In the genomic region with DNA sequence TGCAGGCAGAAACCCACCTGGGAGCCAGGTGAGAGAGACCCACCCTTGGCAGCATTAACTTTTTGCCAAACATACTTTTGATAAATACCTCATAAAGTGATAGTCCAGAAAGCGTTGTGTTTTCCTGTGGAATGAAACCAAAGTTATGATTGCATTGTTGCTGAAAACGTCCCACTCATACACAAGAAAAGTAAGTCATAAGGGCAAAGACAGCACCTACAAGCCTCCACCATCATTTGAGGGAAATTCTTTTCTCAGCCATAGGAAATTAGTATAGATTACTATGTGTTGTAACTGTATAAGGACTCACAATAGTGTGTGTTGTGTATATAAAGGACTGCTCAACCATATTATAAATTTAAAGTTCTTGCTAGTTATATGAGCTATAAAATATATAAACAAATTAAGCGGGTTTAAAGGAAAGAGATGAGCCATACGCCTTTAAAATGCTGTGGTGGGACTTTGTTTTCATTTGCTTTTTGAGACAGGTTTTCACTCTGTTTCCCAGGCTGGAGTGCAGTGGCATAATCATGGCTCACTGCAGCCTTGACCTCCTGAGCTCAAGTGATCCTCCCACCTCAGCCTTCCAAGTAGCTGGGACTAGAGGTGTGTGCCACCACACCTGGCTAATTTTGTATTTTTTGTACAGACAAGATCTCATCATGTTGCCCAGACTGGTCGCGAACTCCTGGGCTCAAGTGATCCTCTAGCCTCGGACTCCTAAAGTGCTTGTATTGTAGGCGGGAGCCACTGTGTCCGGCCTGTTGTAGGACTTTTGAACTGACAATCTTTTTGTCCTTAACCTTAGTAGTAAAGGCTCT, we compare ENCODE assay signal across 1 cellular context.
TF ChIP-seq lines count a peak whose summit lies in the region.

No MANE protein-coding gene starts in this region.

TF ChIP-seq in HepG2, 621 proteins besides CTCF, POLR2A, EP300 and RAD21 (continued from another document and continues in another):
- TF ChIP-seq, protein P1, sequence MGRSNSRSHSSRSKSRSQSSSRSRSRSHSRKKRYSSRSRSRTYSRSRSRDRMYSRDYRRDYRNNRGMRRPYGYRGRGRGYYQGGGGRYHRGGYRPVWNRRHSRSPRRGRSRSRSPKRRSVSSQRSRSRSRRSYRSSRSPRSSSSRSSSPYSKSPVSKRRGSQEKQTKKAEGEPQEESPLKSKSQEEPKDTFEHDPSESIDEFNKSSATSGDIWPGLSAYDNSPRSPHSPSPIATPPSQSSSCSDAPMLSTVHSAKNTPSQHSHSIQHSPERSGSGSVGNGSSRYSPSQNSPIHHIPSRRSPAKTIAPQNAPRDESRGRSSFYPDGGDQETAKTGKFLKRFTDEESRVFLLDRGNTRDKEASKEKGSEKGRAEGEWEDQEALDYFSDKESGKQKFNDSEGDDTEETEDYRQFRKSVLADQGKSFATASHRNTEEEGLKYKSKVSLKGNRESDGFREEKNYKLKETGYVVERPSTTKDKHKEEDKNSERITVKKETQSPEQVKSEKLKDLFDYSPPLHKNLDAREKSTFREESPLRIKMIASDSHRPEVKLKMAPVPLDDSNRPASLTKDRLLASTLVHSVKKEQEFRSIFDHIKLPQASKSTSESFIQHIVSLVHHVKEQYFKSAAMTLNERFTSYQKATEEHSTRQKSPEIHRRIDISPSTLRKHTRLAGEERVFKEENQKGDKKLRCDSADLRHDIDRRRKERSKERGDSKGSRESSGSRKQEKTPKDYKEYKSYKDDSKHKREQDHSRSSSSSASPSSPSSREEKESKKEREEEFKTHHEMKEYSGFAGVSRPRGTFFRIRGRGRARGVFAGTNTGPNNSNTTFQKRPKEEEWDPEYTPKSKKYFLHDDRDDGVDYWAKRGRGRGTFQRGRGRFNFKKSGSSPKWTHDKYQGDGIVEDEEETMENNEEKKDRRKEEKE (IDR thresholded peaks at IDR 0.05) = no peak
- TF ChIP-seq MXI1 (IDR thresholded peaks at IDR 0.05; ENCODE audit: borderline replicate concordance, low read depth, low read length) (no peak), ZNF670 (CRISPR knock-in tag; IDR thresholded peaks at IDR 0.05; ENCODE audit: borderline replicate concordance) (no peak), FOSL2 (CRISPR knock-in tag; IDR thresholded peaks at IDR 0.05) (peak; percentile 64; the same call in 1 of the 2 replicates), PAX8 (CRISPR knock-in tag; IDR thresholded peaks at IDR 0.05; ENCODE audit: borderline replicate concordance) (no peak), ZNF746 (CRISPR knock-in tag; IDR thresholded peaks at IDR 0.05) (no peak), PHF20 (CRISPR knock-in tag; IDR thresholded peaks at IDR 0.05) (no peak), ZNF749 (CRISPR knock-in tag; IDR thresholded peaks at IDR 0.05; ENCODE audit: borderline replicate concordance) (no peak), FLYWCH1 (CRISPR knock-in tag; IDR thresholded peaks at IDR 0.05) (no peak), ZNF510 (CRISPR knock-in tag; IDR thresholded peaks at IDR 0.05; ENCODE audit: low read depth) (no peak), HOXA3 (CRISPR knock-in tag; IDR thresholded peaks at IDR 0.05) (peak; percentile 47; the same call in 1 of the 2 replicates), ATRX (CRISPR knock-in tag; IDR thresholded peaks at IDR 0.05; ENCODE audit: borderline replicate concordance) (no peak), RXRA (CRISPR knock-in tag; IDR thresholded peaks at IDR 0.05) (no peak), ZFY (CRISPR knock-in tag; IDR thresholded peaks at IDR 0.05) (0 out of 2 replicates have a peak, but pooled peaks have one; percentile 16), SP140L (CRISPR knock-in tag; IDR thresholded peaks at IDR 0.05; ENCODE audit: borderline replicate concordance) (no peak), ZNF44 (CRISPR knock-in tag; IDR thresholded peaks at IDR 0.05) (no peak), NPAS2 (CRISPR knock-in tag; IDR thresholded peaks at IDR 0.05; ENCODE audit: borderline replicate concordance) (no peak), ZNF331 (CRISPR knock-in tag; IDR thresholded peaks at IDR 0.05) (no peak), NKX3-1 (CRISPR knock-in tag; IDR thresholded peaks at IDR 0.05) (no peak), ZNF841 (CRISPR knock-in tag; IDR thresholded peaks at IDR 0.05; ENCODE audit: borderline replicate concordance) (no peak), ZNF564 (CRISPR knock-in tag; IDR thresholded peaks at IDR 0.05) (no peak), BCL6 (CRISPR knock-in tag; IDR thresholded peaks at IDR 0.05) (0 out of 2 replicates have a peak, but pooled peaks have one; percentile 10), SMC3 (IDR thresholded peaks at IDR 0.05; ENCODE audit: low read length) (no peak), SP4 (CRISPR knock-in tag; IDR thresholded peaks at IDR 0.05) (no peak), PAF1 (CRISPR knock-in tag; IDR thresholded peaks at IDR 0.05) (no peak), KAT8 (CRISPR knock-in tag; IDR thresholded peaks at IDR 0.05) (no peak), YEATS4 (CRISPR knock-in tag; IDR thresholded peaks at IDR 0.05; ENCODE audit: borderline replicate concordance) (no peak), MXD4 (CRISPR knock-in tag; IDR thresholded peaks at IDR 0.05) (no peak), ATM (IDR thresholded peaks at IDR 0.05; ENCODE audit: borderline replicate concordance) (no peak), ZMYM3 (CRISPR knock-in tag; IDR thresholded peaks at IDR 0.05) (peak; percentile 75)
- TF ChIP-seq, protein P2, sequence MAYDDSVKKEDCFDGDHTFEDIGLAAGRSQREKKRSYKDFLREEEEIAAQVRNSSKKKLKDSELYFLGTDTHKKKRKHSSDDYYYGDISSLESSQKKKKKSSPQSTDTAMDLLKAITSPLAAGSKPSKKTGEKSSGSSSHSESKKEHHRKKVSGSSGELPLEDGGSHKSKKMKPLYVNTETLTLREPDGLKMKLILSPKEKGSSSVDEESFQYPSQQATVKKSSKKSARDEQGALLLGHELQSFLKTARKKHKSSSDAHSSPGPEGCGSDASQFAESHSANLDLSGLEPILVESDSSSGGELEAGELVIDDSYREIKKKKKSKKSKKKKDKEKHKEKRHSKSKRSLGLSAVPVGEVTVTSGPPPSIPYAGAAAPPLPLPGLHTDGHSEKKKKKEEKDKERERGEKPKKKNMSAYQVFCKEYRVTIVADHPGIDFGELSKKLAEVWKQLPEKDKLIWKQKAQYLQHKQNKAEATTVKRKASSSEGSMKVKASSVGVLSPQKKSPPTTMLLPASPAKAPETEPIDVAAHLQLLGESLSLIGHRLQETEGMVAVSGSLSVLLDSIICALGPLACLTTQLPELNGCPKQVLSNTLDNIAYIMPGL (CRISPR knock-in tag; IDR thresholded peaks at IDR 0.05; ENCODE audit: borderline replicate concordance in 1 of 2, low read depth in 1 of 2) = no peak
- TF ChIP-seq, protein P3, sequence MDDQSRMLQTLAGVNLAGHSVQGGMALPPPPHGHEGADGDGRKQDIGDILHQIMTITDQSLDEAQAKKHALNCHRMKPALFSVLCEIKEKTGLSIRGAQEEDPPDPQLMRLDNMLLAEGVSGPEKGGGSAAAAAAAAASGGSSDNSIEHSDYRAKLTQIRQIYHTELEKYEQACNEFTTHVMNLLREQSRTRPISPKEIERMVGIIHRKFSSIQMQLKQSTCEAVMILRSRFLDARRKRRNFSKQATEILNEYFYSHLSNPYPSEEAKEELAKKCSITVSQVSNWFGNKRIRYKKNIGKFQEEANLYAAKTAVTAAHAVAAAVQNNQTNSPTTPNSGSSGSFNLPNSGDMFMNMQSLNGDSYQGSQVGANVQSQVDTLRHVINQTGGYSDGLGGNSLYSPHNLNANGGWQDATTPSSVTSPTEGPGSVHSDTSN (CRISPR knock-in tag; IDR thresholded peaks at IDR 0.05; ENCODE audit: borderline replicate concordance) = no peak
- TF ChIP-seq, protein P4, sequence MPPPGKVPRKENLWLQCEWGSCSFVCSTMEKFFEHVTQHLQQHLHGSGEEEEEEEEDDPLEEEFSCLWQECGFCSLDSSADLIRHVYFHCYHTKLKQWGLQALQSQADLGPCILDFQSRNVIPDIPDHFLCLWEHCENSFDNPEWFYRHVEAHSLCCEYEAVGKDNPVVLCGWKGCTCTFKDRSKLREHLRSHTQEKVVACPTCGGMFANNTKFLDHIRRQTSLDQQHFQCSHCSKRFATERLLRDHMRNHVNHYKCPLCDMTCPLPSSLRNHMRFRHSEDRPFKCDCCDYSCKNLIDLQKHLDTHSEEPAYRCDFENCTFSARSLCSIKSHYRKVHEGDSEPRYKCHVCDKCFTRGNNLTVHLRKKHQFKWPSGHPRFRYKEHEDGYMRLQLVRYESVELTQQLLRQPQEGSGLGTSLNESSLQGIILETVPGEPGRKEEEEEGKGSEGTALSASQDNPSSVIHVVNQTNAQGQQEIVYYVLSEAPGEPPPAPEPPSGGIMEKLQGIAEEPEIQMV (CRISPR knock-in tag; IDR thresholded peaks at IDR 0.05; ENCODE audit: low read depth) = no peak
- TF ChIP-seq, protein P5, sequence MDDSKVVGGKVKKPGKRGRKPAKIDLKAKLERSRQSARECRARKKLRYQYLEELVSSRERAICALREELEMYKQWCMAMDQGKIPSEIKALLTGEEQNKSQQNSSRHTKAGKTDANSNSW (CRISPR knock-in tag; IDR thresholded peaks at IDR 0.05; ENCODE audit: borderline replicate concordance) = no peak
- TF ChIP-seq, protein P6, sequence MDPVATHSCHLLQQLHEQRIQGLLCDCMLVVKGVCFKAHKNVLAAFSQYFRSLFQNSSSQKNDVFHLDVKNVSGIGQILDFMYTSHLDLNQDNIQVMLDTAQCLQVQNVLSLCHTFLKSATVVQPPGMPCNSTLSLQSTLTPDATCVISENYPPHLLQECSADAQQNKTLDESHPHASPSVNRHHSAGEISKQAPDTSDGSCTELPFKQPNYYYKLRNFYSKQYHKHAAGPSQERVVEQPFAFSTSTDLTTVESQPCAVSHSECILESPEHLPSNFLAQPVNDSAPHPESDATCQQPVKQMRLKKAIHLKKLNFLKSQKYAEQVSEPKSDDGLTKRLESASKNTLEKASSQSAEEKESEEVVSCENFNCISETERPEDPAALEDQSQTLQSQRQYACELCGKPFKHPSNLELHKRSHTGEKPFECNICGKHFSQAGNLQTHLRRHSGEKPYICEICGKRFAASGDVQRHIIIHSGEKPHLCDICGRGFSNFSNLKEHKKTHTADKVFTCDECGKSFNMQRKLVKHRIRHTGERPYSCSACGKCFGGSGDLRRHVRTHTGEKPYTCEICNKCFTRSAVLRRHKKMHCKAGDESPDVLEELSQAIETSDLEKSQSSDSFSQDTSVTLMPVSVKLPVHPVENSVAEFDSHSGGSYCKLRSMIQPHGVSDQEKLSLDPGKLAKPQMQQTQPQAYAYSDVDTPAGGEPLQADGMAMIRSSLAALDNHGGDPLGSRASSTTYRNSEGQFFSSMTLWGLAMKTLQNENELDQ (CRISPR knock-in tag; IDR thresholded peaks at IDR 0.05; ENCODE audit: borderline replicate concordance) = no peak
- TF ChIP-seq, protein P7, sequence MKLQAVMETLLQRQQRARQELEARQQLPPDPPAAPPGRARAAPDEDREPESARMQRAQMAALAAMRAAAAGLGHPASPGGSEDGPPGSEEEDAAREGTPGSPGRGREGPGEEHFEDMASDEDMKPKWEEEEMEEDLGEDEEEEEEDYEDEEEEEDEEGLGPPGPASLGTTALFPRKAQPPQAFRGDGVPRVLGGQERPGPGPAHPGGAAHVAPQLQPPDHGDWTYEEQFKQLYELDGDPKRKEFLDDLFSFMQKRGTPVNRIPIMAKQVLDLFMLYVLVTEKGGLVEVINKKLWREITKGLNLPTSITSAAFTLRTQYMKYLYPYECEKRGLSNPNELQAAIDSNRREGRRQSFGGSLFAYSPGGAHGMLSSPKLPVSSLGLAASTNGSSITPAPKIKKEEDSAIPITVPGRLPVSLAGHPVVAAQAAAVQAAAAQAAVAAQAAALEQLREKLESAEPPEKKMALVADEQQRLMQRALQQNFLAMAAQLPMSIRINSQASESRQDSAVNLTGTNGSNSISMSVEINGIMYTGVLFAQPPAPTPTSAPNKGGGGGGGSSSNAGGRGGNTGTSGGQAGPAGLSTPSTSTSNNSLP (IDR thresholded peaks at IDR 0.05; ENCODE audit: low read depth, low read length) = no peak
- TF ChIP-seq, protein P8, sequence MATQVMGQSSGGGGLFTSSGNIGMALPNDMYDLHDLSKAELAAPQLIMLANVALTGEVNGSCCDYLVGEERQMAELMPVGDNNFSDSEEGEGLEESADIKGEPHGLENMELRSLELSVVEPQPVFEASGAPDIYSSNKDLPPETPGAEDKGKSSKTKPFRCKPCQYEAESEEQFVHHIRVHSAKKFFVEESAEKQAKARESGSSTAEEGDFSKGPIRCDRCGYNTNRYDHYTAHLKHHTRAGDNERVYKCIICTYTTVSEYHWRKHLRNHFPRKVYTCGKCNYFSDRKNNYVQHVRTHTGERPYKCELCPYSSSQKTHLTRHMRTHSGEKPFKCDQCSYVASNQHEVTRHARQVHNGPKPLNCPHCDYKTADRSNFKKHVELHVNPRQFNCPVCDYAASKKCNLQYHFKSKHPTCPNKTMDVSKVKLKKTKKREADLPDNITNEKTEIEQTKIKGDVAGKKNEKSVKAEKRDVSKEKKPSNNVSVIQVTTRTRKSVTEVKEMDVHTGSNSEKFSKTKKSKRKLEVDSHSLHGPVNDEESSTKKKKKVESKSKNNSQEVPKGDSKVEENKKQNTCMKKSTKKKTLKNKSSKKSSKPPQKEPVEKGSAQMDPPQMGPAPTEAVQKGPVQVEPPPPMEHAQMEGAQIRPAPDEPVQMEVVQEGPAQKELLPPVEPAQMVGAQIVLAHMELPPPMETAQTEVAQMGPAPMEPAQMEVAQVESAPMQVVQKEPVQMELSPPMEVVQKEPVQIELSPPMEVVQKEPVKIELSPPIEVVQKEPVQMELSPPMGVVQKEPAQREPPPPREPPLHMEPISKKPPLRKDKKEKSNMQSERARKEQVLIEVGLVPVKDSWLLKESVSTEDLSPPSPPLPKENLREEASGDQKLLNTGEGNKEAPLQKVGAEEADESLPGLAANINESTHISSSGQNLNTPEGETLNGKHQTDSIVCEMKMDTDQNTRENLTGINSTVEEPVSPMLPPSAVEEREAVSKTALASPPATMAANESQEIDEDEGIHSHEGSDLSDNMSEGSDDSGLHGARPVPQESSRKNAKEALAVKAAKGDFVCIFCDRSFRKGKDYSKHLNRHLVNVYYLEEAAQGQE (IDR thresholded peaks at IDR 0.05; ENCODE audit: borderline replicate concordance in 1 of 2, low read depth in 1 of 2, low read length in 2 of 2) = no peak
- TF ChIP-seq, protein P9, sequence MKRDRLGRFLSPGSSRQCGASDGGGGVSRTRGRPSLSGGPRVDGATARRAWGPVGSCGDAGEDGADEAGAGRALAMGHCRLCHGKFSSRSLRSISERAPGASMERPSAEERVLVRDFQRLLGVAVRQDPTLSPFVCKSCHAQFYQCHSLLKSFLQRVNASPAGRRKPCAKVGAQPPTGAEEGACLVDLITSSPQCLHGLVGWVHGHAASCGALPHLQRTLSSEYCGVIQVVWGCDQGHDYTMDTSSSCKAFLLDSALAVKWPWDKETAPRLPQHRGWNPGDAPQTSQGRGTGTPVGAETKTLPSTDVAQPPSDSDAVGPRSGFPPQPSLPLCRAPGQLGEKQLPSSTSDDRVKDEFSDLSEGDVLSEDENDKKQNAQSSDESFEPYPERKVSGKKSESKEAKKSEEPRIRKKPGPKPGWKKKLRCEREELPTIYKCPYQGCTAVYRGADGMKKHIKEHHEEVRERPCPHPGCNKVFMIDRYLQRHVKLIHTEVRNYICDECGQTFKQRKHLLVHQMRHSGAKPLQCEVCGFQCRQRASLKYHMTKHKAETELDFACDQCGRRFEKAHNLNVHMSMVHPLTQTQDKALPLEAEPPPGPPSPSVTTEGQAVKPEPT (CRISPR knock-in tag; IDR thresholded peaks at IDR 0.05; ENCODE audit: low read depth) = no peak
